Comparison of ENCODE assay signal across 8 cellular contexts in genomic region chr1:170967042-170967910, GRCh38. TPM values are rescaled to one million over a fixed set of nuclear protein-coding genes. Genes with fewer than 3 reads are reported as not detected.
A peak's percentile ranks its signal among the peaks of the same experiment; 100 is the strongest.
DNase-seq lines count a peak whose midpoint lies in the region; ATAC-seq and TF ChIP-seq lines count a peak whose summit lies in the region.

No MANE protein-coding gene starts in this region.

- TF ChIP-seq CTCF in glutamatergic neuron (IDR thresholded peaks at IDR 0.05; ENCODE audit: partially characterized antibody, unreplicated experiment) (peak; percentile 77), sigmoid colon (IDR thresholded peaks at IDR 0.05) (peak in 3 of 4 experiments; percentile 36 to 56 (median 50))

- peak; percentile 62 for DNase-seq in DMS53 treated with DMSO at 0.1 percent for 48 hours (lab: John Stamatoyannopoulos, UW; ENCODE audit: unreplicated experiment)
- peak; percentile 37 for DNase-seq in KBM-7
- DNase-seq in SW480 (ENCODE audit: low spot score), result peak; percentile 48
- no peak for DNase-seq in glutamatergic neuron
- DNase-seq in sigmoid colon, result no peak
- no peak for DNase-seq in stimulated activated effector memory CD8-positive, alpha-beta T cell treated with anti-CD3 and anti-CD28 coated beads, Interleukin-12 subunit alpha, Interleukin-12 subunit beta, amount 100 ng/mL, for 72 hours (ENCODE audit: low spot score in 2 of 2)
- no peak for DNase-seq in activated T-cell treated with anti-CD3 and anti-CD28 coated beads, Interleukin-2, amount 50 U/mL, for 24 hours

- peaks cover 0 to 5% (median 0%) of the 10 kb centered on the region in 4 donors for H3K4me1 ChIP-seq in sigmoid colon

- H3K27ac Mint-ChIP-seq in glutamatergic neuron (ENCODE audit: unreplicated experiment), result no peak overlapping the region
- H3K27ac Mint-ChIP-seq in stimulated activated effector memory CD8-positive, alpha-beta T cell treated with anti-CD3 and anti-CD28 coated beads, Interleukin-12 subunit alpha, Interleukin-12 subunit beta, amount 100 ng/mL, for 72 hours, result no peak overlapping the region
- H3K27ac Mint-ChIP-seq in activated T-cell treated with anti-CD3 and anti-CD28 coated beads, Interleukin-2, amount 50 U/mL, for 24 hours, result no peak overlapping the region

- H3K36me3 ChIP-seq in sigmoid colon, result no peaks in the 10 kb centered on the region

- no peaks in the 10 kb centered on the region for H3K9me3 ChIP-seq in sigmoid colon

- H3K4me3 Mint-ChIP-seq in glutamatergic neuron (ENCODE audit: unreplicated experiment), result no peak overlapping the region
- H3K4me3 Mint-ChIP-seq in stimulated activated effector memory CD8-positive, alpha-beta T cell treated with anti-CD3 and anti-CD28 coated beads, Interleukin-12 subunit alpha, Interleukin-12 subunit beta, amount 100 ng/mL, for 72 hours, result no peak overlapping the region
- H3K4me3 Mint-ChIP-seq in activated T-cell treated with anti-CD3 and anti-CD28 coated beads, Interleukin-2, amount 50 U/mL, for 24 hours, result no peak overlapping the region

- no peaks in the 10 kb centered on the region for H3K27me3 Mint-ChIP-seq in glutamatergic neuron (ENCODE audit: unreplicated experiment)
- peaks cover 36% of the 10 kb centered on the region for H3K27me3 Mint-ChIP-seq in activated T-cell treated with anti-CD3 and anti-CD28 coated beads, Interleukin-2, amount 50 U/mL, for 24 hours

- 18 to 25% methylated on average over 5 of the region's 5 CpGs for WGBS in sigmoid colon, 2 donors

- H3K9me3 Mint-ChIP-seq in glutamatergic neuron (ENCODE audit: unreplicated experiment), result no peaks in the 10 kb centered on the region
- no peaks in the 10 kb centered on the region for H3K9me3 Mint-ChIP-seq in stimulated activated effector memory CD8-positive, alpha-beta T cell treated with anti-CD3 and anti-CD28 coated beads, Interleukin-12 subunit alpha, Interleukin-12 subunit beta, amount 100 ng/mL, for 72 hours
- H3K9me3 Mint-ChIP-seq in activated T-cell treated with anti-CD3 and anti-CD28 coated beads, Interleukin-2, amount 50 U/mL, for 24 hours, result no peaks in the 10 kb centered on the region

- no peaks in the 10 kb centered on the region for H3K36me3 Mint-ChIP-seq in glutamatergic neuron (ENCODE audit: unreplicated experiment)
- no peaks in the 10 kb centered on the region for H3K36me3 Mint-ChIP-seq in stimulated activated effector memory CD8-positive, alpha-beta T cell treated with anti-CD3 and anti-CD28 coated beads, Interleukin-12 subunit alpha, Interleukin-12 subunit beta, amount 100 ng/mL, for 72 hours
- H3K36me3 Mint-ChIP-seq in activated T-cell treated with anti-CD3 and anti-CD28 coated beads, Interleukin-2, amount 50 U/mL, for 24 hours (ENCODE audit: low read depth), result no peaks in the 10 kb centered on the region

- intact Hi-C loops in sigmoid colon (cut with DNase I), result loop anchor here (2.0 kb wide), 2 partner anchors 260 to 348 kb away; partner anchors contain the start of gene FMO4

- TF ChIP-seq EP300 in sigmoid colon (IDR thresholded peaks at IDR 0.05), result no peak

- no peaks in the 10 kb centered on the region for H3K27me3 ChIP-seq in sigmoid colon

- no peaks in the 10 kb centered on the region for H3K4me1 Mint-ChIP-seq in glutamatergic neuron (ENCODE audit: low read depth, unreplicated experiment)
- no peaks in the 10 kb centered on the region for H3K4me1 Mint-ChIP-seq in stimulated activated effector memory CD8-positive, alpha-beta T cell treated with anti-CD3 and anti-CD28 coated beads, Interleukin-12 subunit alpha, Interleukin-12 subunit beta, amount 100 ng/mL, for 72 hours
- H3K4me1 Mint-ChIP-seq in activated T-cell treated with anti-CD3 and anti-CD28 coated beads, Interleukin-2, amount 50 U/mL, for 24 hours (ENCODE audit: low read depth), result no peaks in the 10 kb centered on the region

- ATAC-seq in GM19452 (IDR thresholded peaks at IDR 0.05; ENCODE audit: unreplicated experiment), result peak; percentile 77
- ATAC-seq in stimulated activated effector memory CD8-positive, alpha-beta T cell treated with anti-CD3 and anti-CD28 coated beads, Interleukin-12 subunit alpha, Interleukin-12 subunit beta, amount 100 ng/mL, for 72 hours, result no peak

- in situ Hi-C loops in KBM-7 (cut with MboI; ENCODE audit: low pct_unique_long_range_greater_than_20kb, low sequenced_read_pairs), result no loop called here

- no peak overlapping the region for H3K27ac ChIP-seq in sigmoid colon

- no peak for TF ChIP-seq POLR2A in sigmoid colon (IDR thresholded peaks at IDR 0.05)

- H3K4me3 ChIP-seq in sigmoid colon, result no peak overlapping the region

RNA-seq across cellular contexts. Expression of gene MROH9, which starts 31.9 kb away (rescaled TPM):
- total RNA-seq in glutamatergic neuron (ENCODE audit: unreplicated experiment) (not detected), sigmoid colon (not detected)
- polyA plus RNA-seq in sigmoid colon, result not detected

Comparison
In these comparisons a context has a peak if more than half of its experiments do, and no peak if none do; other contexts are left out.
1. DNase-seq: peak in DMS53 treated with DMSO at 0.1 percent for 48 hours (single experiment), KBM-7 (single experiment) and SW480 (single experiment); none in glutamatergic neuron (single experiment), sigmoid colon (single experiment), stimulated activated effector memory CD8-positive, alpha-beta T cell treated with anti-CD3 and anti-CD28 coated beads, Interleukin-12 subunit alpha, Interleukin-12 subunit beta, amount 100 ng/mL, for 72 hours (0 of 2) and activated T-cell treated with anti-CD3 and anti-CD28 coated beads, Interleukin-2, amount 50 U/mL, for 24 hours (single experiment).